ENCODE assay signal across 1 cellular context in the genomic region with DNA sequence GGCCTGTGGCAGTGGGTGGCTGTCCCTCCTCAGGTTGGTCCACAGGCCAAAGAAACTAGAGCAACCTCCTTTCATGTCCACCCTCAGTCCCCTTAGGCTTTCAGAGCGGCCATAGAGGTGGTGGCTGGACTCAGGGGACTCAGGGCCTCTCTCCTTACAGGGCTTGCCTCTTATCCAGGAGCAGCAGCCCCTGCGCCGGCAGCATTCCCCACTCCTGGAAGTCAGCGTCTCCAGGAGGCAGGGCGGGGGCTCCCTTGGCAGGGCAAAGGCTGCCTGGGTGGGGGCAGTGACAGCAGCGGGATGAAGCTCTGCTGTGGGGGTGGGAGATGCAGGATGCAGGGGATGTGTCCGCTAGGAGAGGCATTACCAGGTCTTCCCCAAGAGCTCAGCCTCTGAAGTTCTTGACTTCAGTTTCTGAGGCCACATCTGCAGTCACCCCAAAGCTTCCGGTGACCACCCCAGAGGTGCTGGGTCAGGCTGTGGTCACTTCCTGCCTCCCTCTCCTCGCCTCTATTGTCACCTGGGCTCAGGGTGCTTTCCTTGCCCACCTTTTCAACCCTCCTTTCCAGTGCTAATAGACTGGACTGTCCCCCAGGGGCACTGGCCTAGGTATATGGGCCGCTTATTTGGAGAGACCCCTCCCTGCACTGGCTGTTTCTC.
TF ChIP-seq lines count a peak whose summit lies in the region.

No MANE protein-coding gene starts in this region.

TF ChIP-seq in WTC11, 78 proteins besides CTCF, POLR2A, EP300 and RAD21 (continued from another document):
- TF ChIP-seq, protein P1, sequence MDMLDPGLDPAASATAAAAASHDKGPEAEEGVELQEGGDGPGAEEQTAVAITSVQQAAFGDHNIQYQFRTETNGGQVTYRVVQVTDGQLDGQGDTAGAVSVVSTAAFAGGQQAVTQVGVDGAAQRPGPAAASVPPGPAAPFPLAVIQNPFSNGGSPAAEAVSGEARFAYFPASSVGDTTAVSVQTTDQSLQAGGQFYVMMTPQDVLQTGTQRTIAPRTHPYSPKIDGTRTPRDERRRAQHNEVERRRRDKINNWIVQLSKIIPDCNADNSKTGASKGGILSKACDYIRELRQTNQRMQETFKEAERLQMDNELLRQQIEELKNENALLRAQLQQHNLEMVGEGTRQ (CRISPR knock-in tag; IDR thresholded peaks at IDR 0.05) = no peak
- TF ChIP-seq MXD4 (CRISPR knock-in tag; IDR thresholded peaks at IDR 0.05; ENCODE audit: borderline replicate concordance) = no peak
- TF ChIP-seq, protein P2, sequence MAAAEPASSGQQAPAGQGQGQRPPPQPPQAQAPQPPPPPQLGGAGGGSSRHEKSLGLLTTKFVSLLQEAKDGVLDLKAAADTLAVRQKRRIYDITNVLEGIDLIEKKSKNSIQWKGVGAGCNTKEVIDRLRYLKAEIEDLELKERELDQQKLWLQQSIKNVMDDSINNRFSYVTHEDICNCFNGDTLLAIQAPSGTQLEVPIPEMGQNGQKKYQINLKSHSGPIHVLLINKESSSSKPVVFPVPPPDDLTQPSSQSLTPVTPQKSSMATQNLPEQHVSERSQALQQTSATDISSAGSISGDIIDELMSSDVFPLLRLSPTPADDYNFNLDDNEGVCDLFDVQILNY (CRISPR knock-in tag; IDR thresholded peaks at IDR 0.05) = no peak
- TF ChIP-seq, protein P3, sequence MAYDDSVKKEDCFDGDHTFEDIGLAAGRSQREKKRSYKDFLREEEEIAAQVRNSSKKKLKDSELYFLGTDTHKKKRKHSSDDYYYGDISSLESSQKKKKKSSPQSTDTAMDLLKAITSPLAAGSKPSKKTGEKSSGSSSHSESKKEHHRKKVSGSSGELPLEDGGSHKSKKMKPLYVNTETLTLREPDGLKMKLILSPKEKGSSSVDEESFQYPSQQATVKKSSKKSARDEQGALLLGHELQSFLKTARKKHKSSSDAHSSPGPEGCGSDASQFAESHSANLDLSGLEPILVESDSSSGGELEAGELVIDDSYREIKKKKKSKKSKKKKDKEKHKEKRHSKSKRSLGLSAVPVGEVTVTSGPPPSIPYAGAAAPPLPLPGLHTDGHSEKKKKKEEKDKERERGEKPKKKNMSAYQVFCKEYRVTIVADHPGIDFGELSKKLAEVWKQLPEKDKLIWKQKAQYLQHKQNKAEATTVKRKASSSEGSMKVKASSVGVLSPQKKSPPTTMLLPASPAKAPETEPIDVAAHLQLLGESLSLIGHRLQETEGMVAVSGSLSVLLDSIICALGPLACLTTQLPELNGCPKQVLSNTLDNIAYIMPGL (CRISPR knock-in tag; IDR thresholded peaks at IDR 0.05) = no peak
- TF ChIP-seq ZNF263 (CRISPR knock-in tag; IDR thresholded peaks at IDR 0.05; ENCODE audit: low read depth) = no peak
- no peak for TF ChIP-seq FOXJ3 (CRISPR knock-in tag; IDR thresholded peaks at IDR 0.05; ENCODE audit: borderline replicate concordance)
- no peak for TF ChIP-seq RORB (CRISPR knock-in tag; IDR thresholded peaks at IDR 0.05)
- no peak for TF ChIP-seq ELF4 (CRISPR knock-in tag; IDR thresholded peaks at IDR 0.05; ENCODE audit: low read depth)
- no peak for TF ChIP-seq NFYB (CRISPR knock-in tag; conservative IDR thresholded peaks at IDR 0.05; ENCODE audit: low read depth)
- no peak for TF ChIP-seq FOXP1 (CRISPR knock-in tag; IDR thresholded peaks at IDR 0.05; ENCODE audit: borderline replicate concordance)
